In genomic region chr7:155791836-155792235, GRCh38 we compare ENCODE assay signal across 21 cellular contexts. TPM values are rescaled to one million over a fixed set of nuclear protein-coding genes. Genes with fewer than 3 reads are reported as not detected.
DNase-seq lines count a peak whose midpoint lies in the region; ATAC-seq, FAIRE-seq and TF ChIP-seq lines count a peak whose summit lies in the region.
"Had no signal": no experiment of that assay in that cellular context is flagged by ENCODE, and none has a peak within 500 bp of the region (broad histone marks: within the 10 kb centered on the region; RNA-seq: fewer than 3 reads in every experiment).

No MANE protein-coding gene starts in this region.

- H4K91ac ChIP-seq in H1 (replicated peaks; ENCODE audit: insufficient read length, low read length) = no peak overlapping the region

- no peak for ATAC-seq in left cardiac atrium
- ATAC-seq in heart right ventricle = no peak
- ATAC-seq in GM19455 (IDR thresholded peaks at IDR 0.05; ENCODE audit: unreplicated experiment) = no peak
- no peak for ATAC-seq in omental fat pad (ENCODE audit: low FRiP score)
- ATAC-seq: GM12878, T-helper 17 cell had no signal

- H2BK120ac ChIP-seq in H1 (replicated peaks; ENCODE audit: low read depth, low read length) = no peak overlapping the region

- H3K27me3 ChIP-seq in heart right ventricle (peaks cover 10 to 39% (median 28%) of the 10 kb centered on the region in 7 donors), H1 (replicated peaks in 1 of 4; ENCODE audit: control insufficient read depth in 3 of 4, extremely low read depth in 1 of 4, insufficient read depth in 3 of 4, low read length in 3 of 4) (peaks cover 0 to 23% (median 12%) of the 10 kb centered on the region in 4 experiments; a peak in 5 of 7 replicates)

- 0 out of 2 replicates have a peak, but pooled peaks cover 2% of the 10 kb centered on the region for H3K79me1 ChIP-seq in H1 (ENCODE audit: low read depth, low read length)

- no peaks in the 10 kb centered on the region for H3K9me3 ChIP-seq in heart right ventricle
- H3K9me3 ChIP-seq in H1 (ENCODE audit: insufficient read depth in 2 of 2, low read depth in 1 of 2, low read length in 1 of 2) = peaks cover 5 to 7% of the 10 kb centered on the region in 2 experiments; a peak in 1 of 4 replicates

- no peak overlapping the region for H4K8ac ChIP-seq in H1 (ENCODE audit: extremely low read depth, insufficient read depth, low read length)

- TF ChIP-seq POLR2A in H1 (IDR thresholded peaks at IDR 0.05; ENCODE audit: control extremely low read depth in 1 of 2, low read depth in 2 of 2, low read length in 2 of 2) = no peak

- H4K20me1 ChIP-seq in H1 (replicated peaks in 1 of 2; ENCODE audit: control insufficient read depth in 1 of 2, insufficient read depth in 2 of 2, low read length in 2 of 2) = peaks cover 0 to 7% of the 10 kb centered on the region in 2 experiments

- CTCF ChIA-PET in H1 (lab: Charles Lee; ENCODE audit: partially characterized antibody) = no interaction called here

- no peak overlapping the region for H3K4ac ChIP-seq in H1 (replicated peaks; ENCODE audit: insufficient read length, low read depth, low read length)

- TF ChIP-seq CTCF in heart right ventricle (IDR thresholded peaks at IDR 0.05) = no peak
- TF ChIP-seq CTCF in H1 (IDR thresholded peaks at IDR 0.05; ENCODE audit: control extremely low read depth in 1 of 3, insufficient read depth in 1 of 3, low read depth in 1 of 3, low read length in 3 of 3) = no peak
- no peak for TF ChIP-seq CTCF in endothelial cell (IDR thresholded peaks at IDR 0.05; ENCODE audit: unreplicated experiment)
- no peak for TF ChIP-seq CTCF in omental fat pad (IDR thresholded peaks at IDR 0.05)

- H3K18ac ChIP-seq in H1 (ENCODE audit: extremely low read depth, low read length) = no peak overlapping the region

- H3K23ac ChIP-seq in H1 (ENCODE audit: insufficient read length) = no peak overlapping the region

- no peaks in the 10 kb centered on the region for H3K9me3 Mint-ChIP-seq in endothelial cell (ENCODE audit: unreplicated experiment)
- H3K9me3 Mint-ChIP-seq: HFFc6 had no signal

- H4K5ac ChIP-seq in H1 (ENCODE audit: insufficient read length, low read depth, low read length) = no peak overlapping the region

- no peak for TF ChIP-seq RAD21 in H1 (IDR thresholded peaks at IDR 0.05 in 1 of 2, conservative IDR thresholded peaks at IDR 0.05 in 1 of 2; ENCODE audit: low read depth in 2 of 2, low read length in 2 of 2)

- no peaks in the 10 kb centered on the region for H3K79me2 ChIP-seq in H1 (ENCODE audit: control insufficient read depth in 1 of 2, insufficient read depth in 2 of 2, low read length in 2 of 2)

- H3K36me3 Mint-ChIP-seq in endothelial cell (ENCODE audit: low read depth, unreplicated experiment) = no peaks in the 10 kb centered on the region

- peaks cover 9% of the 10 kb centered on the region for H3K23me2 ChIP-seq in H1 (ENCODE audit: low read depth, low read length)

- no peak overlapping the region for H3K27ac ChIP-seq in heart right ventricle
- no peak overlapping the region for H3K27ac ChIP-seq in H1 (ENCODE audit: low read depth, low read length)
- H3K27ac ChIP-seq: C4-2B, PC-9 had no signal

- H3K9ac ChIP-seq in H1 (replicated peaks in 1 of 4; ENCODE audit: extremely low read depth in 1 of 4, low read depth in 3 of 4, low read length in 3 of 4) = no peak overlapping the region

- no peak overlapping the region for H3K4me3 Mint-ChIP-seq in endothelial cell (ENCODE audit: unreplicated experiment)
- H3K4me3 Mint-ChIP-seq: HFFc6, T-helper 17 cell had no signal

- no peak overlapping the region for H2AFZ ChIP-seq in H1 (ENCODE audit: low read length)
- H2AFZ ChIP-seq: PC-9 had no signal

- no peak for TF ChIP-seq EP300 in H1 (IDR thresholded peaks at IDR 0.05; ENCODE audit: borderline replicate concordance in 1 of 2, low read depth in 2 of 2, low read length in 2 of 2)

- intact Hi-C loops in left cardiac atrium (cut with DNase I) (loop anchor here in 1 of 2 donors (10.0 kb wide), 2 partner anchors 973 to 1023 kb away; no protein-coding TSS in a partner anchor), heart right ventricle (cut with DNase I) (loop anchor here in 6 of 10 donors (10.0 kb wide), 4 partner anchors 973 to 1483 kb away; no protein-coding TSS in a partner anchor)

- no peak overlapping the region for H3K27ac Mint-ChIP-seq in endothelial cell (ENCODE audit: unreplicated experiment)
- H3K27ac Mint-ChIP-seq: HFFc6, T-helper 17 cell had no signal

- FAIRE-seq in GM19239 (lab: Jason Lieb, UNC) (peak; percentile 70), H1 (lab: Jason Lieb, UNC) (peak; percentile 93)
- FAIRE-seq: GM12878, H54 had no signal

- no peak overlapping the region for H2BK12ac ChIP-seq in H1 (ENCODE audit: low read depth, low read length)

- no peaks in the 10 kb centered on the region for H3K36me3 ChIP-seq in heart right ventricle
- H3K36me3 ChIP-seq in H1 (ENCODE audit: control insufficient read depth in 2 of 4, insufficient read depth in 4 of 4, low read length in 3 of 4) = no peaks in the 10 kb centered on the region

- H2BK20ac ChIP-seq in H1 (ENCODE audit: low read length) = no peak overlapping the region

- H3K4me1 ChIP-seq in heart right ventricle (peaks cover 0 to 14% (median 4%) of the 10 kb centered on the region in 9 donors), H1 (replicated peaks in 1 of 4; ENCODE audit: control insufficient read depth in 3 of 4, insufficient read depth in 4 of 4, low read length in 3 of 4) (peaks cover 0 to 2% (median under 1%) of the 10 kb centered on the region in 4 experiments; a peak in 1 of 7 replicates)

- H2BK15ac ChIP-seq in H1 (ENCODE audit: low read length) = no peak overlapping the region

- H3K4me1 Mint-ChIP-seq in endothelial cell (ENCODE audit: unreplicated experiment) = peaks cover 2% of the 10 kb centered on the region

- no peak overlapping the region for H3K14ac ChIP-seq in H1 (ENCODE audit: insufficient read length)

- POLR2A ChIA-PET in H1 (lab: Charles Lee; ENCODE audit: partially characterized antibody) = no interaction called here

- WGBS in heart right ventricle, 2 donors = 71 to 75% methylated on average over 6 to 7 of the region's 7 CpGs
- WGBS in H1 (ENCODE audit: extremely low coverage in 1 of 2, insufficient coverage in 1 of 2, insufficient read length in 1 of 2, insufficient replicate concordance in 2 of 2, low coverage in 1 of 2, low lambda C conversion rate in 2 of 2, missing lambda C conversion rate in 1 of 2), 2 experiments = 73 to 97% methylated on average over 4 to 5 of the region's 7 CpGs

- no peak overlapping the region for H3K4me2 ChIP-seq in H1 (ENCODE audit: insufficient read depth in 1 of 2, low read depth in 2 of 2, low read length in 2 of 2)
- H3K4me2 ChIP-seq: PC-9 had no signal

- peaks cover 16% of the 10 kb centered on the region for H3K27me3 Mint-ChIP-seq in endothelial cell (ENCODE audit: unreplicated experiment)
- H3K27me3 Mint-ChIP-seq: T-helper 17 cell had no signal

- H3K56ac ChIP-seq in H1 (replicated peaks; ENCODE audit: insufficient read length, low read depth, low read length) = no peak overlapping the region

- H3K4me3 ChIP-seq in heart right ventricle (no peak overlapping the region), H1 (ENCODE audit: extremely low read depth in 1 of 4, insufficient read depth in 2 of 4, low read depth in 3 of 4, low read length in 4 of 4) (no peak overlapping the region)
- H3K4me3 ChIP-seq: GM12878, PC-9 had no signal

- no peak overlapping the region for H2BK5ac ChIP-seq in H1 (ENCODE audit: low read depth, low read length)

- peak; percentile 1 for DNase-seq in left cardiac atrium
- DNase-seq in heart right ventricle = no peak
- DNase-seq in GM19239 (ENCODE audit: insufficient read length, low spot score) = no peak
- no peak for DNase-seq in H1 (ENCODE audit: low read depth in 1 of 2, low spot score in 2 of 2)
- DNase-seq in endothelial cell (ENCODE audit: low spot score) = no peak
- DNase-seq in omental fat pad (ENCODE audit: low spot score) = no peak
- DNase-seq: AML-193, HFFc6, IMR-90, Karpas-422, NCI-H1436 treated with DMSO at 0.1 percent for 48 hours, NCI-H2081, NCI-H510A, NCI-H774, PC-9, T-helper 17 cell had no signal

- H2AK5ac ChIP-seq in H1 (ENCODE audit: low read depth, low read length) = no peak overlapping the region

TF ChIP-seq in H1, 55 proteins besides CTCF, POLR2A, EP300 and RAD21:
- TF ChIP-seq GABPA (IDR thresholded peaks at IDR 0.05; ENCODE audit: borderline replicate concordance, insufficient read depth, low read length) (no peak), KDM1A (IDR thresholded peaks at IDR 0.05; ENCODE audit: borderline replicate concordance, low read length) (no peak), SIX5 (IDR thresholded peaks at IDR 0.05; ENCODE audit: low read depth, low read length) (no peak), JUN (IDR thresholded peaks at IDR 0.05; ENCODE audit: low read depth, low read length) (no peak), NANOG (IDR thresholded peaks at IDR 0.05; ENCODE audit: insufficient read depth, low read depth, low read length, poor library complexity, severe bottlenecking) (no peak), USF2 (IDR thresholded peaks at IDR 0.05; ENCODE audit: low read length) (no peak), CHD2 (IDR thresholded peaks at IDR 0.05; ENCODE audit: low read length) (no peak)

RNA-seq across cellular contexts. Expression of gene SHH, which starts 20.4 kb away (rescaled TPM):
- total RNA-seq in left cardiac atrium = not detected
- total RNA-seq in heart right ventricle = not detected
- polyA plus RNA-seq in heart right ventricle = not detected
- not detected in 2 replicates for total RNA-seq in H1 (2021; fragmentation: NEBNext Ultra II Directional; extraction: Animal tissue kit (Norgen Biotek cat#: 25700))
- not detected in 2 replicates for polyA plus RNA-seq in H1 (2011; rRNA removed)
- 0.01 TPM for polyA plus RNA-seq in H1 (2011; cell fraction: cytosol; rRNA removed)
- not detected for polyA plus RNA-seq in H1 (2011; cell fraction: nucleus; rRNA removed)
- not detected in 4 replicates for polyA plus RNA-seq in H1 (2012, experiment 1 of 2)
- polyA plus RNA-seq in H1 (2012, experiment 2 of 2) = not detected
- polyA plus RNA-seq in H1 (2013, experiment 1 of 2) = under 0.01 TPM
- 0.04 TPM for polyA plus RNA-seq in H1 (2013, experiment 2 of 2)
- polyA minus RNA-seq in H1 (2011; rRNA and poly(A)+ RNA removed) = 0.03 TPM in 1 of 2 replicates, not detected in the other
- not detected for polyA minus RNA-seq in H1 (2011; cell fraction: cytosol; rRNA and poly(A)+ RNA removed)
- not detected for polyA minus RNA-seq in H1 (2011; cell fraction: nucleus; rRNA and poly(A)+ RNA removed)
- 0.26 TPM for total RNA-seq in endothelial cell (ENCODE audit: unreplicated experiment)
- not detected for total RNA-seq in omental fat pad
- total RNA-seq: GM12878, HFFc6, MCF 10A, PC-9, T-helper 17 cell had no signal
- polyA plus RNA-seq: GM12878 had no signal
